In the genomic region with DNA sequence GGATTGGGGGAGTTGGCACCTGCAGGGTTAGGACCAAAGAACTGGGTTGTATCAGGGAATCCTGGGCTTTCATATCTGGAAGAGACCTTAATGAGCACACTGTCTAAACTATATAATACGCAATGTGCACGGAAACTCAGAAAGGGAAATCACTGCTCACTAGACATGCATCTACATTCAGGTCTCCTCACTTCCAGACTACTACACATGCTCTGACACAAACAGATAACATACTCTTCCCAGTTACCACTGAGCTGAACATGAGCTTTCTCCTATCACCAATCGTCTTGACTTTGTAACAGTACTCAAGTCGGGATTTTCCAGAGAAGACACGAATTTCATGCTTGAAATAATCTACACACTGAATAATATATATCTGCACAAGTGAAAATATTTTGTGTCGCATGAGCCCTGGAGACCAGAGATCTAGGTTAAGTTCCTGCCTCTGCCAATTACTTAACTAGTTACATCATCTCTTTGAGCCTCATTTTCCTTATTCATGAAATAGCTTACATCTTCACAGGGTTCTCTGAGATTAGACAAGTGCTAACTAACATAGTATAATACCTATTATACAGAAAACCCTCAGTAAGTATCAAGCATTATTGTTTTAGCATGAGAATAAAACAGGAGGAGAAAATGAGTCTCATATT, we compare ENCODE assay signal across 17 cellular contexts.
DNase-seq lines count a peak whose midpoint lies in the region; ATAC-seq and TF ChIP-seq lines count a peak whose summit lies in the region.
"Had no signal": no experiment of that assay in that cellular context is flagged by ENCODE, and none has a peak within 500 bp of the region (broad histone marks: within the 10 kb centered on the region; RNA-seq: fewer than 3 reads in every experiment).

No MANE protein-coding gene starts in this region.

- BruUV-seq in A673 (replicated peaks; lab: Mats Ljungman, UMichigan), result no TSS peak

- TF ChIP-seq CTCF in A673 (conservative IDR thresholded peaks at IDR 0.05; ENCODE audit: low read depth, low read length) (no peak), natural killer cell (IDR thresholded peaks at IDR 0.05) (no peak), type B pancreatic cell (conservative IDR thresholded peaks at IDR 0.05) (no peak)

- H3K27me3 ChIP-seq in A673 (replicated peaks; ENCODE audit: insufficient read depth, low read depth, low read length, poor library complexity), result no peaks in the 10 kb centered on the region
- no peaks in the 10 kb centered on the region for H3K27me3 ChIP-seq in CD4-positive, alpha-beta memory T cell (ENCODE audit: insufficient read depth, low read length)
- H3K27me3 ChIP-seq: pancreas, Peyer's patch had no signal

- peaks cover 28 to 55% (median 41%) of the 10 kb centered on the region in 4 donors for H3K4me1 Mint-ChIP-seq in CD4-positive, alpha-beta memory T cell
- H3K4me1 Mint-ChIP-seq in activated CD8-positive, alpha-beta T cell treated with anti-CD3 and anti-CD28 coated beads, Interleukin-2, amount 10 ng/mL, durations not matched to agents 7 days and 5 days (ENCODE audit: low read depth), result peaks cover 28% of the 10 kb centered on the region
- H3K4me1 Mint-ChIP-seq in natural killer cell (peaks cover 69 to 81% of the 10 kb centered on the region in 2 donors), type B pancreatic cell (ENCODE audit: unreplicated experiment) (no peaks in the 10 kb centered on the region)

- no peaks in the 10 kb centered on the region for H3K9me3 ChIP-seq in A673 (ENCODE audit: low read depth, low read length, poor library complexity, severe bottlenecking)
- H3K9me3 ChIP-seq in CD4-positive, alpha-beta memory T cell (ENCODE audit: control insufficient read depth in 1 of 2, low read length in 2 of 2), result no peaks in the 10 kb centered on the region
- H3K9me3 ChIP-seq: pancreas, Peyer's patch had no signal

- CTCF ChIA-PET in A673 (lab: Charles Lee), result no interaction called here
- CTCF ChIA-PET in CD4-positive, alpha-beta memory T cell (lab: Charles Lee; ENCODE audit: partially characterized antibody), result interaction anchor here (1.5 to 1.6 kb wide), 3 partner anchors 11 to 207 kb away, joined by 3 to 4 read pairs (median 3); no protein-coding TSS in a partner anchor
- CTCF ChIA-PET in activated CD8-positive, alpha-beta T cell treated with anti-CD3 and anti-CD28 coated beads, Interleukin-2, amount 10 ng/mL, durations not matched to agents 7 days and 5 days (lab: Charles Lee), result interaction anchor here (1.6 to 1.7 kb wide), 3 partner anchors 9 to 210 kb away, joined by 4 read pairs; no protein-coding TSS in a partner anchor

- peaks cover 0 to 2% (median 0%) of the 10 kb centered on the region in 8 donors for H3K9me3 Mint-ChIP-seq in CD4-positive, alpha-beta memory T cell
- no peaks in the 10 kb centered on the region for H3K9me3 Mint-ChIP-seq in activated CD8-positive, alpha-beta T cell treated with anti-CD3 and anti-CD28 coated beads, Interleukin-2, amount 10 ng/mL, durations not matched to agents 7 days and 5 days (ENCODE audit: insufficient read depth)
- H3K9me3 Mint-ChIP-seq in natural killer cell, result no peaks in the 10 kb centered on the region
- H3K9me3 Mint-ChIP-seq in type B pancreatic cell, result no peaks in the 10 kb centered on the region

- DNase-seq in A673 (ENCODE audit: low spot score) (no peak), natural killer cell (no peak), glomerular visceral epithelial cell (ENCODE audit: extremely low spot score) (no peak), type B pancreatic cell (ENCODE audit: extremely low spot score, unreplicated experiment) (no peak), NCI-H748 treated with DMSO at 0.1 percent for 48 hours (lab: John Stamatoyannopoulos, UW) (no peak)
- no peak for DNase-seq in CD4-positive, alpha-beta memory T cell
- DNase-seq in activated CD8-positive, alpha-beta T cell treated with anti-CD3 and anti-CD28 coated beads, Interleukin-2, amount 10 ng/mL, durations not matched to agents 7 days and 5 days, result no peak
- DNase-seq: caudate nucleus; NCI-H1105; NCI-H446; Peyer's patch; stimulated activated CD4-positive, alpha-beta T cell treated with anti-CD3 and anti-CD28 coated beads, Interleukin-2, amount 100 ng/mL, for 24 hours had no signal

- ATAC-seq in activated CD8-positive, alpha-beta T cell treated with anti-CD3 and anti-CD28 coated beads, Interleukin-2, amount 10 ng/mL, durations not matched to agents 7 days and 5 days, result no peak
- no peak for ATAC-seq in natural killer cell
- no peak for ATAC-seq in GM18511 (IDR thresholded peaks at IDR 0.05; ENCODE audit: unreplicated experiment)
- ATAC-seq: esophagus mucosa, HCT116, pancreas had no signal

- peaks cover 11% of the 10 kb centered on the region for H3K4me1 ChIP-seq in A673 (ENCODE audit: insufficient read depth, low read length, poor library complexity, severe bottlenecking)
- H3K4me1 ChIP-seq in CD4-positive, alpha-beta memory T cell (ENCODE audit: insufficient read depth, low read length), result peaks cover 29% of the 10 kb centered on the region

- H3K36me3 ChIP-seq in A673 (ENCODE audit: insufficient read depth, low read length, poor library complexity, severe bottlenecking), result peaks cover 93% of the 10 kb centered on the region
- peaks cover 54% of the 10 kb centered on the region for H3K36me3 ChIP-seq in CD4-positive, alpha-beta memory T cell (ENCODE audit: insufficient read depth, low read length)

- POLR2A ChIA-PET in A673 (lab: Charles Lee; ENCODE audit: low non-redundant PET), result interaction anchor here (0.6 kb wide), 1 partner anchor 286 kb away, joined by 4 read pairs; no protein-coding TSS in a partner anchor
- POLR2A ChIA-PET in CD4-positive, alpha-beta memory T cell (lab: Charles Lee; ENCODE audit: partially characterized antibody), result interaction anchor here (0.7 to 3.1 kb wide), 5 partner anchors 12 to 204 kb away, joined by 3 to 30 read pairs (median 4); a partner anchor contains a TSS
- POLR2A ChIA-PET in activated CD8-positive, alpha-beta T cell treated with anti-CD3 and anti-CD28 coated beads, Interleukin-2, amount 10 ng/mL, durations not matched to agents 7 days and 5 days (lab: Charles Lee), result interaction anchor here (1.1 kb wide), 1 partner anchor 28 kb away, joined by 3 read pairs; no protein-coding TSS in a partner anchor

- H3K4me3 ChIP-seq in A673 (ENCODE audit: low read depth, low read length, poor library complexity, severe bottlenecking), result no peak overlapping the region
- no peak overlapping the region for H3K4me3 ChIP-seq in CD4-positive, alpha-beta memory T cell (ENCODE audit: low read length in 2 of 2)
- H3K4me3 ChIP-seq: pancreas, Peyer's patch had no signal

- H3K36me3 Mint-ChIP-seq in CD4-positive, alpha-beta memory T cell, result peaks cover 58 to 82% of the 10 kb centered on the region in 2 donors
- peaks cover 65% of the 10 kb centered on the region for H3K36me3 Mint-ChIP-seq in activated CD8-positive, alpha-beta T cell treated with anti-CD3 and anti-CD28 coated beads, Interleukin-2, amount 10 ng/mL, durations not matched to agents 7 days and 5 days (ENCODE audit: low read depth)
- H3K36me3 Mint-ChIP-seq in natural killer cell (peaks cover 23% of the 10 kb centered on the region), type B pancreatic cell (peaks cover 39% of the 10 kb centered on the region)

- intact Hi-C loops in A673 (cut with micrococcal nuclease; ENCODE audit: unreplicated experiment) (no loop called here), natural killer cell (cut with micrococcal nuclease) (no loop called here)
- intact Hi-C loops in CD4-positive, alpha-beta memory T cell (cut with micrococcal nuclease), result loop anchor here (2.0 kb wide), 2 partner anchors 14 to 38 kb away; no protein-coding TSS in a partner anchor

- peak overlapping the region; percentile 63 to 93 (median 85) for H3K27ac Mint-ChIP-seq in CD4-positive, alpha-beta memory T cell
- peak overlapping the region; percentile 79 for H3K27ac Mint-ChIP-seq in activated CD8-positive, alpha-beta T cell treated with anti-CD3 and anti-CD28 coated beads, Interleukin-2, amount 10 ng/mL, durations not matched to agents 7 days and 5 days
- H3K27ac Mint-ChIP-seq in natural killer cell (peak overlapping the region; percentile 88 to 93), type B pancreatic cell (no peak overlapping the region)

- H3K4me3 Mint-ChIP-seq in CD4-positive, alpha-beta memory T cell, result peak overlapping the region in 6 of 8 donors; percentile 3 to 78 (median 34)
- H3K4me3 Mint-ChIP-seq in activated CD8-positive, alpha-beta T cell treated with anti-CD3 and anti-CD28 coated beads, Interleukin-2, amount 10 ng/mL, durations not matched to agents 7 days and 5 days, result no peak overlapping the region
- peak overlapping the region; percentile 85 for H3K4me3 Mint-ChIP-seq in natural killer cell
- H3K4me3 Mint-ChIP-seq in type B pancreatic cell, result no peak overlapping the region

- peak overlapping the region; percentile 70 for H3K27ac ChIP-seq in A673 (ENCODE audit: low read depth, low read length, poor library complexity, severe bottlenecking)
- H3K27ac ChIP-seq in CD4-positive, alpha-beta memory T cell (ENCODE audit: low read depth, low read length), result peak overlapping the region; percentile 48
- H3K27ac ChIP-seq: C4-2B had no signal

- H3K27me3 Mint-ChIP-seq in CD4-positive, alpha-beta memory T cell, result no peaks in the 10 kb centered on the region
- H3K27me3 Mint-ChIP-seq in activated CD8-positive, alpha-beta T cell treated with anti-CD3 and anti-CD28 coated beads, Interleukin-2, amount 10 ng/mL, durations not matched to agents 7 days and 5 days (ENCODE audit: low read depth), result no peaks in the 10 kb centered on the region
- H3K27me3 Mint-ChIP-seq in natural killer cell (ENCODE audit: low read depth in 2 of 2) (no peaks in the 10 kb centered on the region), type B pancreatic cell (no peaks in the 10 kb centered on the region)

Comparison
In these comparisons a context has a peak if more than half of its experiments do, and no peak if none do; other contexts are left out.
1. H3K4me3 Mint-ChIP-seq: peak in CD4-positive, alpha-beta memory T cell (6 of 8) and natural killer cell (single experiment); none in activated CD8-positive, alpha-beta T cell treated with anti-CD3 and anti-CD28 coated beads, Interleukin-2, amount 10 ng/mL, durations not matched to agents 7 days and 5 days (single experiment) and type B pancreatic cell (single experiment).